24 cellular contexts compared by ENCODE assay signal in the genomic region with DNA sequence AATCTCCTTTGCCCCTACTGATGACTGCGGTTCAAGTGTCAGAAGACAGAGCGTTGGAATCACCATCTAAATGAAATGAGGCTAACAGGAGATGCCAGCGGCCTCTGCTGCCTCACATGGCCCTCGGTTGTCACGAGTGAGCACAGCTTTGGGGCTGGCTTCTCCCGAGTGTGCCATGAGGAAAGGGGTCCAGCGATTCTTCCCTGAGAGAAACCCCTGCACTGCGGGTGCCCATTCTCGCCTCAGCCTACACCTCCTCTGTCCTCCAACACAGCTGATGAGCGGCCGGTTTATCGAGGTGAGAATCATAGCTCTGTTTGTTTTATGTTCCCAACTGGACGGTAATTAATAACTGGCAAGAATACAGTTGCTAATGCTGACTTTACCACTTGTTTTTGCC.
DNase-seq lines count a peak whose midpoint lies in the region; ATAC-seq lines count a peak whose summit lies in the region.
"Had no signal": no experiment of that assay in that cellular context is flagged by ENCODE, and none has a peak within 500 bp of the region (broad histone marks: within the 10 kb centered on the region; RNA-seq: fewer than 3 reads in every experiment).

No MANE protein-coding gene starts in this region.

- no peaks in the 10 kb centered on the region for H3K36me3 ChIP-seq in BLaER1

- H3K9me3 ChIP-seq in BLaER1, result no peaks in the 10 kb centered on the region

- no peaks in the 10 kb centered on the region for H4K20me1 ChIP-seq in BLaER1

- no peak overlapping the region for H3K4me3 ChIP-seq in BLaER1

- H3K4me3 Mint-ChIP-seq in activated CD4-positive, alpha-beta T cell treated with anti-CD3 and anti-CD28 coated beads, Interleukin-2, amount 10 ng/mL, durations not matched to agents 24 days and 14 days, result no peak overlapping the region
- H3K4me3 Mint-ChIP-seq: B cell had no signal

- DNase-seq in activated CD4-positive, alpha-beta T cell treated with anti-CD3 and anti-CD28 coated beads, Interleukin-2, amount 10 ng/mL, durations not matched to agents 24 days and 14 days, result peak; percentile 34
- DNase-seq in activated CD4-positive, alpha-beta T cell treated with anti-CD3 and anti-CD28 coated beads for 1 hour, result no peak
- DNase-seq in islet precursor cell (peak; percentile 12), posterior vena cava (ENCODE audit: low spot score) (peak; percentile 64), Right ventricle myocardium superior (no peak)
- no peak for DNase-seq in activated naive CD4-positive, alpha-beta T cell (lab: John Stamatoyannopoulos, UW)
- DNase-seq: Calu3, DMS79 treated with DMSO at 0.1 percent for 48 hours, GOT3, HCEC 1CT, Karpas-422, NCI-H1092, NCI-H1417 treated with DMSO at 0.1 percent for 48 hours, NCI-H1694 treated with DMSO at 0.1 percent for 48 hours, NCI-H2081, NCI-H2227 treated with DMSO at 0.1 percent for 48 hours, NCI-H510A, NCI-H69, SHP77 treated with DMSO at 0.1 percent for 48 hours had no signal

- no peak overlapping the region for H3K27ac ChIP-seq in BLaER1
- H3K27ac ChIP-seq: 22Rv1, RWPE1 had no signal

- no peaks in the 10 kb centered on the region for H3K27me3 ChIP-seq in BLaER1

- H3K36me3 Mint-ChIP-seq in activated CD4-positive, alpha-beta T cell treated with anti-CD3 and anti-CD28 coated beads, Interleukin-2, amount 10 ng/mL, durations not matched to agents 24 days and 14 days (ENCODE audit: low read depth), result no peaks in the 10 kb centered on the region

- ATAC-seq in Right ventricle myocardium superior (ENCODE audit: poor library complexity), result no peak
- ATAC-seq: Panc1 had no signal

- H3K27ac Mint-ChIP-seq in activated CD4-positive, alpha-beta T cell treated with anti-CD3 and anti-CD28 coated beads, Interleukin-2, amount 10 ng/mL, durations not matched to agents 24 days and 14 days, result no peak overlapping the region
- H3K27ac Mint-ChIP-seq: B cell had no signal

- H3K4me1 Mint-ChIP-seq in activated CD4-positive, alpha-beta T cell treated with anti-CD3 and anti-CD28 coated beads, Interleukin-2, amount 10 ng/mL, durations not matched to agents 24 days and 14 days, result peaks cover 3% of the 10 kb centered on the region

- H3K9ac ChIP-seq in BLaER1, result no peak overlapping the region

- intact Hi-C loops in activated CD4-positive, alpha-beta T cell treated with anti-CD3 and anti-CD28 coated beads, Interleukin-2, amount 10 ng/mL, durations not matched to agents 24 days and 14 days (cut with micrococcal nuclease), result loop anchor here (10.0 kb wide), 1 partner anchor 523 kb away; a partner anchor contains a TSS
- intact Hi-C loops in posterior vena cava (cut with DNase I) (loop anchor here in 1 of 2 donors (10.0 kb wide), 1 partner anchor 213 kb away; no protein-coding TSS in a partner anchor), Right ventricle myocardium superior (cut with DNase I) (no loop called here)

- H3K9me3 Mint-ChIP-seq in activated CD4-positive, alpha-beta T cell treated with anti-CD3 and anti-CD28 coated beads, Interleukin-2, amount 10 ng/mL, durations not matched to agents 24 days and 14 days, result no peaks in the 10 kb centered on the region

- H3K27me3 Mint-ChIP-seq in activated CD4-positive, alpha-beta T cell treated with anti-CD3 and anti-CD28 coated beads, Interleukin-2, amount 10 ng/mL, durations not matched to agents 24 days and 14 days, result peaks cover 4% of the 10 kb centered on the region

- peak overlapping the region; percentile 62; the same call in 1 of the 2 replicates for H3K4me2 ChIP-seq in BLaER1

- H3K4me1 ChIP-seq in BLaER1, result peaks cover 14% of the 10 kb centered on the region

Comparison
In these comparisons a context has a peak if more than half of its experiments do, and no peak if none do; other contexts are left out.
1. DNase-seq: peak in activated CD4-positive, alpha-beta T cell treated with anti-CD3 and anti-CD28 coated beads, Interleukin-2, amount 10 ng/mL, durations not matched to agents 24 days and 14 days (single experiment), islet precursor cell (single experiment) and posterior vena cava (single experiment); none in activated CD4-positive, alpha-beta T cell treated with anti-CD3 and anti-CD28 coated beads for 1 hour (single experiment), activated naive CD4-positive, alpha-beta T cell (0 of 4) and Right ventricle myocardium superior (single experiment).